Comparison of ENCODE assay signal across 8 cellular contexts in the genomic region with DNA sequence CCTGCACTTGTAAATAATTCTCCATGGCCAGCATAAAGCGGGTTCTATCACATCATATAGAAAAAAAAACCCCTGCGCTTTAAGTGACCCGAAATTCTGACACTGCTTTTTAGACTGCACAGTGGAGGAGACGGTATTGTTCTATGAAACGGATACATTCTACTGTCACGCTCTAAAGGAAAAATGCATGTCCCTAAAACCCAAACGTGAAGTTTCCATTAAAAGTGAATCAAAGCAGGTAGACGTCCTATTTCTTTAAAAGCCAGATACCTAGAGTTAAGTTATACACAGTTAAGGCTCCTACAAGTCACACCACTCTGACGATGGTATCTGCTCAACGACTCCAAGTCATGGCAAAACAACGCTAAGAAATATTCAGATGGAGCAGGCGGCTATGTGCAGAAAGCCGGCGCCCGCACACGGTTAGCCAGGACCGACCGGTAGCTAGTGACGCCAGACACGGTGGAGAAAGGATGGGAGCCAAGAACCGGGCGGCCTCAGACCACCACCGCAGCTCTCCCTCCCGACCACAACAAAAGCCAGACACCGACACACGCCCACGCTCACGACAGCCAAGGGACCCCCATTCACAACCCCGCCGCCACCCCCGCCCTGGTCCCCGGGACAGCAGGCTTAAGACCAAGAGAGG. TPM values are rescaled to one million over a fixed set of nuclear protein-coding genes. Genes with fewer than 3 reads are reported as not detected.
DNase-seq lines count a peak whose midpoint lies in the region; ATAC-seq, FAIRE-seq and TF ChIP-seq lines count a peak whose summit lies in the region.

No MANE protein-coding gene starts in this region.

- TF ChIP-seq EP300 in HepG2 (IDR thresholded peaks at IDR 0.05; ENCODE audit: low read depth in 2 of 2, low read length in 2 of 2) (no peak), HepG2 (CRISPR knock-in tag; IDR thresholded peaks at IDR 0.05; ENCODE audit: borderline replicate concordance) (no peak)

- H3K4me3 ChIP-seq in Panc1 (ENCODE audit: low read depth in 2 of 2, low read length in 2 of 2) (peak overlapping the region; percentile 80 to 92), HepG2 (replicated peaks in 1 of 3; ENCODE audit: insufficient read depth in 1 of 3, low read depth in 2 of 3, low read length in 3 of 3) (peak overlapping the region; percentile 95 to 97 (median 97)), testis (peak overlapping the region; percentile 94 to 100)

- no peaks in the 10 kb centered on the region for H3K27me3 ChIP-seq in Panc1 (ENCODE audit: control insufficient read depth, insufficient read depth, low read length)
- H3K27me3 ChIP-seq in HepG2 (ENCODE audit: control insufficient read depth in 1 of 2, insufficient read depth in 2 of 2, low read length in 2 of 2), result no peaks in the 10 kb centered on the region
- H3K27me3 ChIP-seq in testis, result no peaks in the 10 kb centered on the region

- BruUV-seq in Panc1 (replicated peaks; lab: Mats Ljungman, UMichigan) (no TSS peak), HepG2 (replicated peaks; lab: Mats Ljungman, UMichigan) (no TSS peak)

- H3K27ac ChIP-seq in Panc1 (ENCODE audit: low read length) (peak overlapping the region; percentile 85), HepG2 (ENCODE audit: extremely low read length, insufficient read depth, low read length) (peak overlapping the region; percentile 98), testis (peak overlapping the region; percentile 100)

- H3K79me2 ChIP-seq in HepG2 (ENCODE audit: insufficient read depth, low read length), result peaks cover 54% of the 10 kb centered on the region

- no peaks in the 10 kb centered on the region for H3K27me3 Mint-ChIP-seq in activated CD4-positive, alpha-beta T cell treated with anti-CD3 and anti-CD28 coated beads, Interleukin-2, amount 10 ng/mL, durations not matched to agents 7 days and 5 days
- H3K27me3 Mint-ChIP-seq in central memory CD8-positive, alpha-beta T cell, result no peaks in the 10 kb centered on the region

- peaks cover 28% of the 10 kb centered on the region for H3K36me3 Mint-ChIP-seq in activated CD4-positive, alpha-beta T cell treated with anti-CD3 and anti-CD28 coated beads, Interleukin-2, amount 10 ng/mL, durations not matched to agents 7 days and 5 days (ENCODE audit: low read depth)
- peaks cover 47% of the 10 kb centered on the region for H3K36me3 Mint-ChIP-seq in central memory CD8-positive, alpha-beta T cell (ENCODE audit: insufficient read depth)

- peaks cover 36% of the 10 kb centered on the region for H3K4me1 Mint-ChIP-seq in activated CD4-positive, alpha-beta T cell treated with anti-CD3 and anti-CD28 coated beads, Interleukin-2, amount 10 ng/mL, durations not matched to agents 7 days and 5 days
- H3K4me1 Mint-ChIP-seq in central memory CD8-positive, alpha-beta T cell, result peaks cover 36% of the 10 kb centered on the region

- no peak for TF ChIP-seq CTCF in Panc1 (IDR thresholded peaks at IDR 0.05)
- no peak for TF ChIP-seq CTCF in HepG2 (CRISPR knock-in tag; IDR thresholded peaks at IDR 0.05)
- TF ChIP-seq CTCF in testis (IDR thresholded peaks at IDR 0.05), result no peak

- H3K4me3 Mint-ChIP-seq in activated CD4-positive, alpha-beta T cell treated with anti-CD3 and anti-CD28 coated beads, Interleukin-2, amount 10 ng/mL, durations not matched to agents 7 days and 5 days, result peak overlapping the region; percentile 97
- peak overlapping the region; percentile 96 for H3K4me3 Mint-ChIP-seq in central memory CD8-positive, alpha-beta T cell

- 0% methylated on average over 10 of the region's 32 CpGs for WGBS in HepG2 (ENCODE audit: low lambda C conversion rate)
- 0 to 1% methylated on average over 11 to 22 of the region's 32 CpGs for WGBS in testis, 2 donors

- in situ Hi-C loops in Panc1 (cut with HindIII; ENCODE audit: low pct_unique_long_range_greater_than_20kb, low sequenced_read_pairs) (no loop called here), HepG2 (cut with HindIII; ENCODE audit: extremely low pct_ligation_motif_present, low pct_unique_long_range_greater_than_20kb) (loop anchor here (5.0 to 25.0 kb wide), 2 partner anchors 51 to 411 kb away; partner anchors contain the start of gene PPP2CA)

- peak overlapping the region; percentile 86 for H3K4me2 ChIP-seq in HepG2 (ENCODE audit: low read depth, low read length)

- peak overlapping the region; percentile 99 for H3K27ac Mint-ChIP-seq in activated CD4-positive, alpha-beta T cell treated with anti-CD3 and anti-CD28 coated beads, Interleukin-2, amount 10 ng/mL, durations not matched to agents 7 days and 5 days
- H3K27ac Mint-ChIP-seq in central memory CD8-positive, alpha-beta T cell (ENCODE audit: low read depth), result peak overlapping the region; percentile 96

- H3K9me3 ChIP-seq in Panc1 (ENCODE audit: control insufficient read depth, insufficient read depth, low read depth, low read length) (no peaks in the 10 kb centered on the region), HepG2 (ENCODE audit: low read length) (no peaks in the 10 kb centered on the region), testis (no peaks in the 10 kb centered on the region)

- peaks cover 22% of the 10 kb centered on the region for H3K4me1 ChIP-seq in Panc1 (ENCODE audit: control insufficient read depth, insufficient read depth, low read length)
- peaks cover 45% of the 10 kb centered on the region for H3K4me1 ChIP-seq in HepG2 (ENCODE audit: insufficient read depth, low read length)
- H3K4me1 ChIP-seq in testis, result peaks cover 25% of the 10 kb centered on the region

- CTCF ChIA-PET in activated CD4-positive, alpha-beta T cell treated with anti-CD3 and anti-CD28 coated beads, Interleukin-2, amount 10 ng/mL, durations not matched to agents 7 days and 5 days (lab: Charles Lee), result interaction anchor here (0.6 to 1.7 kb wide), 3 partner anchors 136 to 412 kb away, joined by 3 to 5 read pairs (median 4); no protein-coding TSS in a partner anchor
- CTCF ChIA-PET in Panc1 (lab: Charles Lee) (no interaction called here), HepG2 (lab: Yijun Ruan, JAX; ENCODE audit: low intra/inter-chr PET ratio, low total read pairs) (no interaction called here)

- H3K36me3 ChIP-seq in Panc1 (ENCODE audit: control insufficient read depth, insufficient read depth, low read length) (peaks cover 21% of the 10 kb centered on the region), HepG2 (replicated peaks in 1 of 2; ENCODE audit: control insufficient read depth in 1 of 2, insufficient read depth in 2 of 2, low read length in 2 of 2) (peaks cover 4 to 25% of the 10 kb centered on the region in 2 experiments), testis (ENCODE audit: low read depth, missing control alignments) (no peaks in the 10 kb centered on the region)

- TF ChIP-seq POLR2A in HepG2 (IDR thresholded peaks at IDR 0.05; ENCODE audit: insufficient read depth in 1 of 2, low read depth in 2 of 2, low read length in 2 of 2) (no peak), testis (IDR thresholded peaks at IDR 0.05) (no peak)

- ATAC-seq in HG02840 (IDR thresholded peaks at IDR 0.05; ENCODE audit: low FRiP score, unreplicated experiment) (peak; percentile 25), Panc1 (peak; percentile 37), HepG2 (peak; percentile 51)
- ATAC-seq in central memory CD8-positive, alpha-beta T cell (replicated peaks; ENCODE audit: extremely low read depth, poor library complexity, severe bottlenecking), result peak; percentile 12

- TF ChIP-seq RAD21 in HepG2 (CRISPR knock-in tag; IDR thresholded peaks at IDR 0.05), result no peak

- no peak for FAIRE-seq in HepG2 (lab: Jason Lieb, UNC)
- FAIRE-seq in RCC 7860 (lab: Jason Lieb, UNC), result no peak

- POLR2A ChIA-PET in activated CD4-positive, alpha-beta T cell treated with anti-CD3 and anti-CD28 coated beads, Interleukin-2, amount 10 ng/mL, durations not matched to agents 7 days and 5 days (lab: Charles Lee), result interaction anchor here (0.7 kb wide), 1 partner anchor 47 kb away, joined by 4 read pairs; no protein-coding TSS in a partner anchor
- POLR2A ChIA-PET in Panc1 (lab: Charles Lee), result interaction anchor here (0.8 kb wide), 1 partner anchor 47 kb away, joined by 3 read pairs; no protein-coding TSS in a partner anchor
- POLR2A ChIA-PET in HepG2 (lab: Yijun Ruan, JAX), result interaction anchor here (0.6 to 2.9 kb wide), 17 partner anchors 12 to 221 kb away, joined by 3 to 46 read pairs (median 5); partner anchors contain the start of gene PPP2CA

- H2AFZ ChIP-seq in HepG2 (ENCODE audit: low read length), result no peak overlapping the region

- DNase-seq in activated CD4-positive, alpha-beta T cell treated with anti-CD3 and anti-CD28 coated beads, Interleukin-2, amount 10 ng/mL, durations not matched to agents 7 days and 5 days, result peak; percentile 46
- DNase-seq in activated CD4-positive, alpha-beta T cell treated with anti-CD3 and anti-CD28 coated beads, Interleukin-2, amount 50 U/mL, for 1 hour, result no peak
- no peak for DNase-seq in Panc1 (ENCODE audit: low read depth, low spot score)
- no peak for DNase-seq in central memory CD8-positive, alpha-beta T cell (ENCODE audit: low spot score in 2 of 2)
- no peak for DNase-seq in HepG2 (ENCODE audit: low spot score)
- no peak for DNase-seq in testis
- no peak for DNase-seq in RCC 7860 (ENCODE audit: low spot score)

- H3K9me3 Mint-ChIP-seq in activated CD4-positive, alpha-beta T cell treated with anti-CD3 and anti-CD28 coated beads, Interleukin-2, amount 10 ng/mL, durations not matched to agents 7 days and 5 days, result no peaks in the 10 kb centered on the region
- no peaks in the 10 kb centered on the region for H3K9me3 Mint-ChIP-seq in central memory CD8-positive, alpha-beta T cell

- H3K9ac ChIP-seq in HepG2 (ENCODE audit: insufficient read depth, low read depth, low read length), result peak overlapping the region; percentile 99

- H4K20me1 ChIP-seq in HepG2 (ENCODE audit: insufficient read depth, low read length), result peaks cover 32% of the 10 kb centered on the region

- intact Hi-C loops in Panc1 (cut with micrococcal nuclease; ENCODE audit: unreplicated experiment), result no loop called here
- intact Hi-C loops in HepG2 (cut with micrococcal nuclease; ENCODE audit: unreplicated experiment), result loop anchor here (5.0 kb wide), 1 partner anchor 51 kb away; the partner anchor contains the start of gene PPP2CA
- intact Hi-C loops in testis (cut with DNase I; ENCODE audit: low total_unique reads), result no loop called here

RNA-seq across cellular contexts. Expression of gene SKP1, which starts 0.8 kb away (rescaled TPM):
- total RNA-seq in activated CD4-positive, alpha-beta T cell treated with anti-CD3 and anti-CD28 coated beads, Interleukin-2, amount 10 ng/mL, durations not matched to agents 7 days and 5 days, result 100 to 1,000 TPM; 194 to 197 TPM
- total RNA-seq in Panc1 (2021; ENCODE audit: unreplicated experiment) (301 TPM), HepG2 (2016; rRNA removed; fragmentation: Illumina TruSeq; extraction: Trizol) (340 and 507 TPM in 2 replicates), testis (100 to 1,000 TPM; 336 to 459 TPM)
- 270 TPM for polyA plus RNA-seq in Panc1 (2012; ENCODE audit: insufficient read length)
- 137 and 143 TPM in 2 replicates for total RNA-seq in HepG2 (2016; cell fraction: cytosol; rRNA removed; fragmentation: Illumina TruSeq; extraction: Trizol; ENCODE audit: low read depth)
- total RNA-seq in HepG2 (2016; cell fraction: insoluble cytoplasmic fraction; rRNA removed; fragmentation: Illumina TruSeq; extraction: Trizol), result 343 and 521 TPM in 2 replicates
- total RNA-seq in HepG2 (2016; cell fraction: membrane; rRNA removed; fragmentation: Illumina TruSeq; extraction: Trizol), result 93.7 and 100 TPM in 2 replicates
- total RNA-seq in HepG2 (2016; cell fraction: nucleus; rRNA removed; fragmentation: Illumina TruSeq; extraction: Trizol), result 151 and 157 TPM in 2 replicates
- polyA plus RNA-seq in HepG2 (2011; rRNA removed) (93.6 and 134 TPM in 2 replicates), testis (ENCODE audit: insufficient read depth, low read depth, low replicate concordance) (919 TPM)
- 88.5 and 154 TPM in 2 replicates for polyA plus RNA-seq in HepG2 (2011; cell fraction: cytosol; rRNA removed)
- 34.1 and 52.2 TPM in 2 replicates for polyA plus RNA-seq in HepG2 (2011; cell fraction: nucleus; rRNA removed)
- 309 and 384 TPM in 2 replicates for polyA plus RNA-seq in HepG2 (2012)
- polyA plus RNA-seq in HepG2 (2016; cell fraction: cytosol; fragmentation: Illumina TruSeq; extraction: Trizol; ENCODE audit: low read depth), result 114 and 131 TPM in 2 replicates
- 701 and 780 TPM in 2 replicates for polyA plus RNA-seq in HepG2 (2016; cell fraction: insoluble cytoplasmic fraction; fragmentation: Illumina TruSeq; extraction: Trizol; ENCODE audit: low read depth)
- polyA plus RNA-seq in HepG2 (2016; cell fraction: membrane; fragmentation: Illumina TruSeq; extraction: Trizol; ENCODE audit: low read depth), result 95.3 and 99.7 TPM in 2 replicates
- polyA plus RNA-seq in HepG2 (2016; cell fraction: nucleus; fragmentation: Illumina TruSeq; extraction: Trizol; ENCODE audit: insufficient read depth, low read depth), result 220 and 238 TPM in 2 replicates
- polyA minus RNA-seq in HepG2 (2011; rRNA and poly(A)+ RNA removed; ENCODE audit: low replicate concordance), result 30.3 and 67.0 TPM in 2 replicates
- 87.3 and 99.7 TPM in 2 replicates for polyA minus RNA-seq in HepG2 (2011; cell fraction: cytosol; rRNA and poly(A)+ RNA removed)
- 122 and 128 TPM in 2 replicates for polyA minus RNA-seq in HepG2 (2011; cell fraction: nucleus; rRNA and poly(A)+ RNA removed)

RNA-seq across cellular contexts. Expression of gene PPP2CA, which starts 49.9 kb away (rescaled TPM):
- 100 to 1,000 TPM; 128 to 136 TPM for total RNA-seq in activated CD4-positive, alpha-beta T cell treated with anti-CD3 and anti-CD28 coated beads, Interleukin-2, amount 10 ng/mL, durations not matched to agents 7 days and 5 days
- total RNA-seq in Panc1 (2021; ENCODE audit: unreplicated experiment) (184 TPM), HepG2 (2016; rRNA removed; fragmentation: Illumina TruSeq; extraction: Trizol) (171 and 233 TPM in 2 replicates), testis (100 to 1,000 TPM; 125 to 214 TPM)
- polyA plus RNA-seq in Panc1 (2012; ENCODE audit: insufficient read length), result 179 TPM
- 21.6 and 28.6 TPM in 2 replicates for total RNA-seq in HepG2 (2016; cell fraction: cytosol; rRNA removed; fragmentation: Illumina TruSeq; extraction: Trizol; ENCODE audit: low read depth)
- total RNA-seq in HepG2 (2016; cell fraction: insoluble cytoplasmic fraction; rRNA removed; fragmentation: Illumina TruSeq; extraction: Trizol), result 162 and 226 TPM in 2 replicates
- total RNA-seq in HepG2 (2016; cell fraction: membrane; rRNA removed; fragmentation: Illumina TruSeq; extraction: Trizol), result 47.0 and 51.3 TPM in 2 replicates
- 47.7 and 59.2 TPM in 2 replicates for total RNA-seq in HepG2 (2016; cell fraction: nucleus; rRNA removed; fragmentation: Illumina TruSeq; extraction: Trizol)
- polyA plus RNA-seq in HepG2 (2011; rRNA removed) (58.8 and 82.4 TPM in 2 replicates), testis (ENCODE audit: insufficient read depth, low read depth, low replicate concordance) (105 TPM)
- polyA plus RNA-seq in HepG2 (2011; cell fraction: cytosol; rRNA removed), result 55.3 and 74.3 TPM in 2 replicates
- 25.5 and 29.5 TPM in 2 replicates for polyA plus RNA-seq in HepG2 (2011; cell fraction: nucleus; rRNA removed)
- polyA plus RNA-seq in HepG2 (2012), result 83.8 and 93.7 TPM in 2 replicates
- 12.3 and 12.6 TPM in 2 replicates for polyA plus RNA-seq in HepG2 (2016; cell fraction: cytosol; fragmentation: Illumina TruSeq; extraction: Trizol; ENCODE audit: low read depth)
- polyA plus RNA-seq in HepG2 (2016; cell fraction: insoluble cytoplasmic fraction; fragmentation: Illumina TruSeq; extraction: Trizol; ENCODE audit: low read depth), result 264 and 283 TPM in 2 replicates
- 21.0 and 27.2 TPM in 2 replicates for polyA plus RNA-seq in HepG2 (2016; cell fraction: membrane; fragmentation: Illumina TruSeq; extraction: Trizol; ENCODE audit: low read depth)
- polyA plus RNA-seq in HepG2 (2016; cell fraction: nucleus; fragmentation: Illumina TruSeq; extraction: Trizol; ENCODE audit: insufficient read depth, low read depth), result 87.6 and 93.0 TPM in 2 replicates
- 21.1 and 47.5 TPM in 2 replicates for polyA minus RNA-seq in HepG2 (2011; rRNA and poly(A)+ RNA removed; ENCODE audit: low replicate concordance)
- polyA minus RNA-seq in HepG2 (2011; cell fraction: cytosol; rRNA and poly(A)+ RNA removed), result 77.8 and 82.7 TPM in 2 replicates
- polyA minus RNA-seq in HepG2 (2011; cell fraction: nucleus; rRNA and poly(A)+ RNA removed), result 39.3 and 42.2 TPM in 2 replicates
